18 cellular contexts compared by ENCODE assay signal in the genomic region with DNA sequence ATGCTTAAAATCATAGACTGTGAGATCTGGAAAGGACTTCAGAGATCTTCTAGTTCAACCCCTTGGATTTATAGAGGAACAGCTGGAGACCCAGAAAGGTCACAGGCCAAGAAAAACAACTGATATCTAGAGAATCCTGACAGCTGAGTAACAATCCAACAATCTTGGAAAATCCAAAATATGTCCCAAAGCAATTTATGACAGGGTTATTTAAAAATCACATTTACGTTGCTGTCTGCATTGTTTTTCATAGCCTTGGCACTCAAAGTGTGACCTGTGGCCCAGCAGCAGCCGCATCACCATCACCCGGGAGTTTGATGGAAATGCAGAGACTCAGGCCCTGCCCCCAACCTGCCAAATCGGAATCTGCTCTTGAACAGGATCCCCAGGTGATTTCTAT.
A peak's percentile ranks its signal among the peaks of the same experiment; 100 is the strongest.
DNase-seq lines count a peak whose midpoint lies in the region; ATAC-seq, FAIRE-seq and TF ChIP-seq lines count a peak whose summit lies in the region.
"Had no signal": no experiment of that assay in that cellular context is flagged by ENCODE, and none has a peak within 500 bp of the region (broad histone marks: within the 10 kb centered on the region; RNA-seq: fewer than 3 reads in every experiment).

No MANE protein-coding gene starts in this region.

- no peak for TF ChIP-seq CTCF in AG04450 (IDR thresholded peaks at IDR 0.05; ENCODE audit: low read depth, low read length)
- no peak for TF ChIP-seq CTCF in choroid plexus epithelial cell (conservative IDR thresholded peaks at IDR 0.05; ENCODE audit: low read depth, low read length)
- TF ChIP-seq CTCF in D721Med (IDR thresholded peaks at IDR 0.05; ENCODE audit: insufficient read depth, missing control alignments), result no peak

- POLR2A ChIA-PET in AG04450 (lab: Yijun Ruan, JAX), result no interaction called here

- H3K4me3 ChIP-seq in AG04450 (ENCODE audit: low read depth, low read length) (no peak overlapping the region), choroid plexus epithelial cell (ENCODE audit: low read depth, low read length) (no peak overlapping the region)
- H3K4me3 ChIP-seq: lung, Peyer's patch had no signal

- no peak overlapping the region for H3K27ac Mint-ChIP-seq in natural killer cell treated with Interleukin-12 subunit alpha and Interleukin-12 subunit beta and Interleukin-15 and Interleukin-18, amount 100 ng/mL, for 72 hours
- H3K27ac Mint-ChIP-seq: activated CD4-positive, alpha-beta T cell treated with anti-CD3 and anti-CD28 coated beads, Interleukin-2, amount 10 ng/mL, durations not matched to agents 7 days and 5 days; stimulated activated naive CD8-positive, alpha-beta T cell treated with anti-CD3 and anti-CD28 coated beads, Interleukin-15, amount 100 ng/mL, for 72 hours had no signal

- ATAC-seq in natural killer cell treated with Interleukin-12 subunit alpha and Interleukin-12 subunit beta and Interleukin-15 and Interleukin-18, amount 100 ng/mL, for 72 hours, result no peak
- ATAC-seq: stimulated activated naive CD8-positive, alpha-beta T cell treated with anti-CD3 and anti-CD28 coated beads, Interleukin-15, amount 100 ng/mL, for 72 hours had no signal

- FAIRE-seq in D721Med (lab: Jason Lieb, UNC), result no peak

- H3K9me3 ChIP-seq in AG04450 (ENCODE audit: control insufficient read depth, insufficient read depth, low read length), result no peaks in the 10 kb centered on the region
- H3K9me3 ChIP-seq: Caco-2, Peyer's patch had no signal

- H3K36me3 Mint-ChIP-seq in natural killer cell treated with Interleukin-12 subunit alpha and Interleukin-12 subunit beta and Interleukin-15 and Interleukin-18, amount 100 ng/mL, for 72 hours, result no peaks in the 10 kb centered on the region

- CTCF ChIA-PET in AG04450 (lab: Charles Lee), result no interaction called here

- no peaks in the 10 kb centered on the region for H3K27me3 ChIP-seq in AG04450 (ENCODE audit: control insufficient read depth, insufficient read depth, low read length)
- H3K27me3 ChIP-seq: Peyer's patch had no signal

- peaks cover 5% of the 10 kb centered on the region for H3K9me3 Mint-ChIP-seq in natural killer cell treated with Interleukin-12 subunit alpha and Interleukin-12 subunit beta and Interleukin-15 and Interleukin-18, amount 100 ng/mL, for 72 hours
- H3K9me3 Mint-ChIP-seq: activated CD4-positive, alpha-beta T cell treated with anti-CD3 and anti-CD28 coated beads, Interleukin-2, amount 10 ng/mL, durations not matched to agents 7 days and 5 days; stimulated activated naive CD8-positive, alpha-beta T cell treated with anti-CD3 and anti-CD28 coated beads, Interleukin-15, amount 100 ng/mL, for 72 hours had no signal

- no peaks in the 10 kb centered on the region for H3K4me1 Mint-ChIP-seq in natural killer cell treated with Interleukin-12 subunit alpha and Interleukin-12 subunit beta and Interleukin-15 and Interleukin-18, amount 100 ng/mL, for 72 hours (ENCODE audit: low read depth in 2 of 2)
- H3K4me1 Mint-ChIP-seq: activated CD4-positive, alpha-beta T cell treated with anti-CD3 and anti-CD28 coated beads, Interleukin-2, amount 10 ng/mL, durations not matched to agents 7 days and 5 days; stimulated activated naive CD8-positive, alpha-beta T cell treated with anti-CD3 and anti-CD28 coated beads, Interleukin-15, amount 100 ng/mL, for 72 hours had no signal

- H3K27ac ChIP-seq in AG04450 (ENCODE audit: low read depth, low read length), result peak overlapping the region; percentile 53

- no peak for DNase-seq in AG04450 (ENCODE audit: low read depth, low spot score)
- peak; percentile 66 for DNase-seq in NCI-H226
- peak; percentile 87 for DNase-seq in choroid plexus epithelial cell (ENCODE audit: low read depth)
- DNase-seq in left kidney (ENCODE audit: low read depth, low spot score), result peak; percentile 37
- DNase-seq in NCI-H1105 treated with DMSO at 0.1 percent for 48 hours (lab: John Stamatoyannopoulos, UW), result no peak
- no peak for DNase-seq in NCI-H1436 (lab: John Stamatoyannopoulos, UW)
- DNase-seq in natural killer cell treated with Interleukin-12 subunit alpha and Interleukin-12 subunit beta and Interleukin-15 and Interleukin-18, amount 100 ng/mL, for 72 hours (ENCODE audit: low spot score), result no peak
- DNase-seq in D721Med (ENCODE audit: insufficient read length, low spot score), result no peak
- DNase-seq: activated CD4-positive, alpha-beta T cell treated with anti-CD3 and anti-CD28 coated beads, Interleukin-2, amount 10 ng/mL, durations not matched to agents 7 days and 5 days; activated T-cell treated with anti-CD3 and anti-CD28 coated beads, Interleukin-2, amount 50 U/mL, for 1 hour; Caco-2; NCI-H1105; NCI-H446 treated with DMSO at 0.1 percent for 48 hours; occipital lobe; Peyer's patch; stimulated activated naive CD8-positive, alpha-beta T cell treated with anti-CD3 and anti-CD28 coated beads, Interleukin-15, amount 100 ng/mL, for 72 hours; T-helper 2 cell had no signal

- peaks cover 4 to 33% of the 10 kb centered on the region in 2 donors for H3K27me3 Mint-ChIP-seq in natural killer cell treated with Interleukin-12 subunit alpha and Interleukin-12 subunit beta and Interleukin-15 and Interleukin-18, amount 100 ng/mL, for 72 hours
- H3K27me3 Mint-ChIP-seq: stimulated activated naive CD8-positive, alpha-beta T cell treated with anti-CD3 and anti-CD28 coated beads, Interleukin-15, amount 100 ng/mL, for 72 hours had no signal

- no peak overlapping the region for H3K4me3 Mint-ChIP-seq in natural killer cell treated with Interleukin-12 subunit alpha and Interleukin-12 subunit beta and Interleukin-15 and Interleukin-18, amount 100 ng/mL, for 72 hours
- H3K4me3 Mint-ChIP-seq: activated CD4-positive, alpha-beta T cell treated with anti-CD3 and anti-CD28 coated beads, Interleukin-2, amount 10 ng/mL, durations not matched to agents 7 days and 5 days; stimulated activated naive CD8-positive, alpha-beta T cell treated with anti-CD3 and anti-CD28 coated beads, Interleukin-15, amount 100 ng/mL, for 72 hours had no signal

Comparison
In these comparisons a context has a peak if more than half of its experiments do, and no peak if none do; other contexts are left out.
1. DNase-seq: peak in NCI-H226 (single experiment), choroid plexus epithelial cell (single experiment) and left kidney (single experiment); none in AG04450 (single experiment), NCI-H1105 treated with DMSO at 0.1 percent for 48 hours (single experiment), NCI-H1436 (single experiment), natural killer cell treated with Interleukin-12 subunit alpha and Interleukin-12 subunit beta and Interleukin-15 and Interleukin-18, amount 100 ng/mL, for 72 hours (single experiment) and D721Med (single experiment).